29 cellular contexts compared by ENCODE assay signal in the genomic region with DNA sequence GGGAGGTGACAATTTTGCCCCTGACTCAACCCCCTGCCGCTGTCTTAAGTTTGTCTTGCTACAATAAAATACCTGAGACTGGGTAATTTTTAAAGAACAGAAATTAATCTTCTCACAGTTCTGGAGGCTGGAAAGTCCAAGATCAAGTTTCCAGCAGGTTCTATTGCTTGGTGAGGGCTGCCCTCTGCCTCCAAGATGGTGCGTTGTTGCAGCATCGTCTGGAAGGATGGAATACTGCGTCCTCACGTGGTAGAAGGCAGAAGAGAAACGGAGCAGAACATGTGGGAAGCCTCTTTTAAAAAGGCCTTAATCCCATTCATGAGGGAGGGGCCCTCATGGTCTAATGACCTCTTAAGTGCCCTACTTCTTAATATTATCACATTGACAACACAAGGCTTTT.
DNase-seq lines count a peak whose midpoint lies in the region; ATAC-seq and TF ChIP-seq lines count a peak whose summit lies in the region.
"Had no signal": no experiment of that assay in that cellular context is flagged by ENCODE, and none has a peak within 500 bp of the region (broad histone marks: within the 10 kb centered on the region; RNA-seq: fewer than 3 reads in every experiment).

No MANE protein-coding gene starts in this region.

- H2AFZ ChIP-seq in GM23338: no peak overlapping the region
- H2AFZ ChIP-seq: hepatocyte had no signal

- H3K27ac ChIP-seq in A673 (ENCODE audit: low read depth, low read length, poor library complexity, severe bottlenecking): no peak overlapping the region
- H3K27ac ChIP-seq in GM23338 (ENCODE audit: low read depth): no peak overlapping the region
- H3K27ac ChIP-seq: BLaER1 treated with 17β-estradiol and CSF1 and Interleukin-3, amounts not matched to agents 10 nM and 100 nM; body of pancreas; foreskin keratinocyte; hepatocyte; left ventricle myocardium inferior; pancreas; suprapubic skin had no signal

- no peaks in the 10 kb centered on the region for H3K27me3 Mint-ChIP-seq in GM23338 (ENCODE audit: insufficient read depth, low read depth, poor library complexity)
- H3K27me3 Mint-ChIP-seq: natural killer cell treated with Interleukin-12 subunit alpha and Interleukin-12 subunit beta and Interleukin-15 and Interleukin-18, amount 100 ng/mL, for 72 hours had no signal

- peak; percentile 82 for ATAC-seq in GM23338
- ATAC-seq: body of pancreas; foreskin keratinocyte; K562; natural killer cell treated with Interleukin-12 subunit alpha and Interleukin-12 subunit beta and Interleukin-15 and Interleukin-18, amount 100 ng/mL, for 72 hours; pancreas; PC-3; right cardiac atrium; stimulated activated naive B cell treated with anti-CD40 and anti-IgM and Interleukin-4, amounts not matched to agents 10 μg/mL and 1 μg/mL and 100 μg/mL, for 72 hours; T-cell had no signal

- H3K79me2 ChIP-seq in GM23338 (replicated peaks; ENCODE audit: insufficient read depth): no peaks in the 10 kb centered on the region
- H3K79me2 ChIP-seq: hepatocyte had no signal

- H3K4me1 ChIP-seq in A673 (ENCODE audit: insufficient read depth, low read length, poor library complexity, severe bottlenecking) (peaks cover 3% of the 10 kb centered on the region), GM23338 (ENCODE audit: insufficient read depth) (peaks cover 4% of the 10 kb centered on the region; the same call in 1 of the 2 replicates)
- H3K4me1 ChIP-seq: BLaER1 treated with 17β-estradiol and CSF1 and Interleukin-3, amounts not matched to agents 10 nM and 100 nM; body of pancreas; foreskin keratinocyte; left ventricle myocardium inferior; pancreas; suprapubic skin had no signal

- DNase-seq in A673 (ENCODE audit: low spot score): peak; percentile 1
- DNase-seq in GM23338 (ENCODE audit: low spot score): peak; percentile 44
- peak; percentile 44 for DNase-seq in SK-MEL-5 (ENCODE audit: low read depth, low spot score)
- DNase-seq in fibroblast of the aortic adventitia (ENCODE audit: low read depth): no peak
- no peak for DNase-seq in C1 segment of cervical spinal cord (lab: John Stamatoyannopoulos, UW)
- no peak for DNase-seq in NCI-H1417 (lab: John Stamatoyannopoulos, UW)
- DNase-seq in mucosa of gallbladder (ENCODE audit: low spot score): no peak
- DNase-seq: activated CD8-positive, alpha-beta memory T cell treated with anti-CD3 and anti-CD28 coated beads for 24 hours; activated gamma-delta T cell treated with Interleukin-2 at 50 U/mL for 16 hours; activated T-cell treated with anti-CD3 and anti-CD28 coated beads, Interleukin-2, amount 50 U/mL, for 24 hours; body of pancreas; effector CD8-positive, alpha-beta T cell; erythroblast; foreskin keratinocyte; left ventricle myocardium inferior; midbrain; NCI-H69; pancreas; PC-3; right cardiac atrium; SIG-M5; stimulated activated CD4-positive, alpha-beta T cell treated with anti-CD3 and anti-CD28 coated beads, Interleukin-4, amount 100 ng/mL, for 24 hours; stimulated activated naive B cell treated with anti-CD40 and anti-IgM and Interleukin-4, amounts not matched to agents 10 μg/mL and 1 μg/mL and 100 μg/mL, for 72 hours; T-cell had no signal

- peaks cover 3% of the 10 kb centered on the region; the same call in 1 of the 3 replicates for H3K9me3 Mint-ChIP-seq in GM23338
- H3K9me3 Mint-ChIP-seq: activated T-cell treated with anti-CD3 and anti-CD28 coated beads, Interleukin-2, amount 50 U/mL, for 24 hours had no signal

- no peaks in the 10 kb centered on the region for H4K20me1 ChIP-seq in GM23338 (replicated peaks; ENCODE audit: insufficient read depth)
- H4K20me1 ChIP-seq: BLaER1 treated with 17β-estradiol and CSF1 and Interleukin-3, amounts not matched to agents 10 nM and 100 nM had no signal

- H3K36me3 Mint-ChIP-seq in GM23338 (ENCODE audit: low read depth): no peaks in the 10 kb centered on the region
- H3K36me3 Mint-ChIP-seq: natural killer cell treated with Interleukin-12 subunit alpha and Interleukin-12 subunit beta and Interleukin-15 and Interleukin-18, amount 100 ng/mL, for 72 hours; stimulated activated naive B cell treated with anti-CD40 and anti-IgM and Interleukin-4, amounts not matched to agents 10 μg/mL and 1 μg/mL and 100 μg/mL, for 72 hours; T-cell had no signal

- H3K4me2 ChIP-seq in GM23338: no peak overlapping the region
- H3K4me2 ChIP-seq: BLaER1 treated with 17β-estradiol and CSF1 and Interleukin-3, amounts not matched to agents 10 nM and 100 nM; hepatocyte had no signal

- no TSS peak for BruUV-seq in A673 (replicated peaks; lab: Mats Ljungman, UMichigan)

- H3K36me3 ChIP-seq in A673 (ENCODE audit: insufficient read depth, low read length, poor library complexity, severe bottlenecking) (no peaks in the 10 kb centered on the region), GM23338 (ENCODE audit: insufficient read depth) (no peaks in the 10 kb centered on the region)
- H3K36me3 ChIP-seq: BLaER1 treated with 17β-estradiol and CSF1 and Interleukin-3, amounts not matched to agents 10 nM and 100 nM; left ventricle myocardium inferior; pancreas; suprapubic skin had no signal

- no peak overlapping the region for H3K4me3 Mint-ChIP-seq in GM23338
- H3K4me3 Mint-ChIP-seq: activated T-cell treated with anti-CD3 and anti-CD28 coated beads, Interleukin-2, amount 50 U/mL, for 24 hours; natural killer cell treated with Interleukin-12 subunit alpha and Interleukin-12 subunit beta and Interleukin-15 and Interleukin-18, amount 100 ng/mL, for 72 hours; stimulated activated naive B cell treated with anti-CD40 and anti-IgM and Interleukin-4, amounts not matched to agents 10 μg/mL and 1 μg/mL and 100 μg/mL, for 72 hours; T-cell had no signal

- H3K27me3 ChIP-seq in A673 (replicated peaks; ENCODE audit: insufficient read depth, low read depth, low read length, poor library complexity) (no peaks in the 10 kb centered on the region), GM23338 (ENCODE audit: insufficient read depth) (no peaks in the 10 kb centered on the region)
- H3K27me3 ChIP-seq: BLaER1 treated with 17β-estradiol and CSF1 and Interleukin-3, amounts not matched to agents 10 nM and 100 nM; body of pancreas; hepatocyte; pancreas; suprapubic skin had no signal

- peaks cover 8% of the 10 kb centered on the region; the same call in 2 of the 3 replicates for H3K4me1 Mint-ChIP-seq in GM23338
- H3K4me1 Mint-ChIP-seq: stimulated activated naive B cell treated with anti-CD40 and anti-IgM and Interleukin-4, amounts not matched to agents 10 μg/mL and 1 μg/mL and 100 μg/mL, for 72 hours; T-cell had no signal

- TF ChIP-seq CTCF in A673 (conservative IDR thresholded peaks at IDR 0.05; ENCODE audit: low read depth, low read length) (peak; percentile 29), GM23338 (conservative IDR thresholded peaks at IDR 0.05; ENCODE audit: low read depth in 2 of 2) (peak; percentile 63 to 90), fibroblast of the aortic adventitia (IDR thresholded peaks at IDR 0.05; ENCODE audit: insufficient read depth, low read length) (peak; percentile 2)

- intact Hi-C loops in A673 (cut with micrococcal nuclease; ENCODE audit: unreplicated experiment): loop anchor here (10.0 kb wide), 1 partner anchor 220 kb away; no protein-coding TSS in a partner anchor

- POLR2A ChIA-PET in A673 (lab: Charles Lee; ENCODE audit: low non-redundant PET): no interaction called here

- no peaks in the 10 kb centered on the region for H3F3A ChIP-seq in GM23338 (replicated peaks; ENCODE audit: low read depth)

- in situ Hi-C loops in SK-MEL-5 (cut with HindIII; ENCODE audit: low pct_unique_long_range_greater_than_20kb, low sequenced_read_pairs): no loop called here

- H3K4me3 ChIP-seq in A673 (ENCODE audit: low read depth, low read length, poor library complexity, severe bottlenecking): no peak overlapping the region
- H3K4me3 ChIP-seq in GM23338: no peak overlapping the region
- H3K4me3 ChIP-seq in fibroblast of the aortic adventitia (ENCODE audit: low read depth, low read length): no peak overlapping the region
- H3K4me3 ChIP-seq: BLaER1 treated with 17β-estradiol and CSF1 and Interleukin-3, amounts not matched to agents 10 nM and 100 nM; body of pancreas; hepatocyte; K562; left ventricle myocardium inferior; pancreas; suprapubic skin had no signal

- no peak overlapping the region for H3K27ac Mint-ChIP-seq in GM23338
- H3K27ac Mint-ChIP-seq: activated T-cell treated with anti-CD3 and anti-CD28 coated beads, Interleukin-2, amount 50 U/mL, for 24 hours; natural killer cell treated with Interleukin-12 subunit alpha and Interleukin-12 subunit beta and Interleukin-15 and Interleukin-18, amount 100 ng/mL, for 72 hours; stimulated activated naive B cell treated with anti-CD40 and anti-IgM and Interleukin-4, amounts not matched to agents 10 μg/mL and 1 μg/mL and 100 μg/mL, for 72 hours; T-cell had no signal

- CTCF ChIA-PET in A673 (lab: Charles Lee): no interaction called here

- H3K9me2 ChIP-seq in GM23338 (ENCODE audit: insufficient read depth): no peaks in the 10 kb centered on the region

- H3K9me3 ChIP-seq in A673 (ENCODE audit: low read depth, low read length, poor library complexity, severe bottlenecking): no peaks in the 10 kb centered on the region
- H3K9me3 ChIP-seq: BLaER1 treated with 17β-estradiol and CSF1 and Interleukin-3, amounts not matched to agents 10 nM and 100 nM; body of pancreas; left ventricle myocardium inferior; pancreas; suprapubic skin had no signal

TF ChIP-seq in GM23338, 12 proteins besides CTCF, POLR2A, EP300 and RAD21:
- TF ChIP-seq EZH2phosphoT487 (IDR thresholded peaks at IDR 0.05; ENCODE audit: unreplicated experiment) (no peak), STAT1 (IDR thresholded peaks at IDR 0.05; ENCODE audit: unreplicated experiment) (no peak)

Comparison
In these comparisons a context has a peak if more than half of its experiments do, and no peak if none do; other contexts are left out.
1. DNase-seq: peak in A673 (single experiment), GM23338 (single experiment) and SK-MEL-5 (single experiment); none in fibroblast of the aortic adventitia (single experiment), C1 segment of cervical spinal cord (0 of 14), NCI-H1417 (0 of 3) and mucosa of gallbladder (single experiment).
2. CTCF ChIP-seq: peak in every context shown above with its lines; median percentile 76 in GM23338; 29 in A673; 2 in fibroblast of the aortic adventitia.